In the genomic region with DNA sequence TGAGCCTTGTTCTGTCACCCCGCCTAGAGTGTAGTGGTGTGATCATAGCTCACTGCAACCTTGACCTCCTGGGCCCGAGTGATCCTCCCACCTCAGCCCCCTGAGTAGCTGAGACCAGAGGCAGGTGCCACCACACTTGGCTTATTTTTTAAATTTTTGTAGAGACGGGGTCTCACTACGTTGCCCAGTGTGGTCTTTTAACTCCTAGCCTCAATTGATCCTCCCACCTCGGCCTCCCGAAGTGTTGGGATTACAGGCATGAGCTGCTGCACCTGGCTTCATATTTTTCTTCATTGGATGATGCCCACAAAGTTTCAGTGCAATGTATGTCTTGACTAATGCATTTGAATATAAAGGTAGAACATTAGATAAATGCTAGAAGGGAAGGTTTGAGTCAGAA, we compare ENCODE assay signal across 19 cellular contexts.
DNase-seq lines count a peak whose midpoint lies in the region; ATAC-seq and TF ChIP-seq lines count a peak whose summit lies in the region.
"Had no signal": no experiment of that assay in that cellular context is flagged by ENCODE, and none has a peak within 500 bp of the region (broad histone marks: within the 10 kb centered on the region; RNA-seq: fewer than 3 reads in every experiment).

No MANE protein-coding gene starts in this region.

- H3K27me3 Mint-ChIP-seq in Calu3 (ENCODE audit: unreplicated experiment), result no peaks in the 10 kb centered on the region
- H3K27me3 Mint-ChIP-seq: B cell had no signal

- H3K4me2 ChIP-seq in trophoblast cell (ENCODE audit: low read length), result no peak overlapping the region

- DNase-seq in Calu3 (no peak), RWPE2 (ENCODE audit: low spot score) (no peak), trophoblast cell (no peak), NCI-H524 (lab: John Stamatoyannopoulos, UW) (no peak)
- DNase-seq: DMS53, GF-D8, KG1, NCI-H1105, NCI-H146, NCI-H2029, NCI-H2227 treated with DMSO at 0.1 percent for 48 hours, NCI-H510A treated with DMSO at 0.1 percent for 48 hours had no signal

- no peak overlapping the region for H3K23ac ChIP-seq in trophoblast cell (ENCODE audit: low read length)

- peaks cover 7% of the 10 kb centered on the region for H3K36me3 Mint-ChIP-seq in Calu3 (ENCODE audit: insufficient read depth, unreplicated experiment)
- H3K36me3 Mint-ChIP-seq: CD14-positive monocyte had no signal

- no peak overlapping the region for H2BK5ac ChIP-seq in trophoblast cell (ENCODE audit: low read depth, low read length, poor library complexity)

- H3K27me3 ChIP-seq in RWPE2 (ENCODE audit: insufficient read depth, poor library complexity, severe bottlenecking) (no peaks in the 10 kb centered on the region), trophoblast cell (ENCODE audit: insufficient read depth, low read length) (no peaks in the 10 kb centered on the region)

- H4K12ac ChIP-seq in trophoblast cell (ENCODE audit: low read depth, low read length), result no peak overlapping the region

- peaks cover 2% of the 10 kb centered on the region for H3K79me1 ChIP-seq in trophoblast cell (ENCODE audit: low read length)

- no peak overlapping the region for H4K8ac ChIP-seq in trophoblast cell (ENCODE audit: low read depth, low read length)

- no peak overlapping the region for H3K14ac ChIP-seq in trophoblast cell (ENCODE audit: low read length)

- H3K79me2 ChIP-seq in trophoblast cell (ENCODE audit: control insufficient read depth, insufficient read depth, low read length, poor library complexity), result no peaks in the 10 kb centered on the region

- H2BK120ac ChIP-seq in trophoblast cell (ENCODE audit: insufficient read depth, low read length, poor library complexity), result no peak overlapping the region

- H3K4me3 ChIP-seq in RWPE2 (ENCODE audit: severe bottlenecking), result no peak overlapping the region
- no peak overlapping the region for H3K4me3 ChIP-seq in trophoblast cell (ENCODE audit: low read depth, low read length)

- CTCF ChIA-PET in Calu3 (lab: Charles Lee), result interaction anchor here (0.6 to 1.5 kb wide), 3 partner anchors 10 to 346 kb away, joined by 3 to 5 read pairs (median 4); no protein-coding TSS in a partner anchor

- intact Hi-C loops in Calu3 (cut with micrococcal nuclease; ENCODE audit: unreplicated experiment), result no loop called here

- no peaks in the 10 kb centered on the region for H3K36me3 ChIP-seq in RWPE2 (ENCODE audit: low read depth)
- no peaks in the 10 kb centered on the region for H3K36me3 ChIP-seq in trophoblast cell (ENCODE audit: control insufficient read depth in 1 of 2, insufficient read depth in 2 of 2, low read length in 2 of 2)

- ATAC-seq in RWPE2 (ENCODE audit: low read depth) (no peak), GM21390 (IDR thresholded peaks at IDR 0.05; ENCODE audit: unreplicated experiment) (no peak), GM18505 (IDR thresholded peaks at IDR 0.05; ENCODE audit: unreplicated experiment) (no peak)
- ATAC-seq: Right ventricle myocardium inferior had no signal

- no peak overlapping the region for H3K4ac ChIP-seq in trophoblast cell (ENCODE audit: low read depth, low read length)

- peak overlapping the region; percentile 36 for H3K27ac ChIP-seq in RWPE2 (ENCODE audit: poor library complexity, severe bottlenecking)
- H3K27ac ChIP-seq in cingulate gyrus (ENCODE audit: low read depth, low read length), result peak overlapping the region; percentile 93
- H3K27ac ChIP-seq in trophoblast cell (ENCODE audit: low read depth, low read length), result no peak overlapping the region
- H3K27ac ChIP-seq: HL-60 had no signal

- peaks cover 29% of the 10 kb centered on the region for H3K4me1 Mint-ChIP-seq in Calu3 (ENCODE audit: low read depth, unreplicated experiment)
- H3K4me1 Mint-ChIP-seq: B cell, CD14-positive monocyte had no signal

- H3K9ac ChIP-seq in trophoblast cell (ENCODE audit: low read length), result no peak overlapping the region

- H3K18ac ChIP-seq in trophoblast cell (ENCODE audit: low read length), result peak overlapping the region; percentile 56

- no peak overlapping the region for H2BK12ac ChIP-seq in trophoblast cell (ENCODE audit: low read length)

- no TSS peak for BruUV-seq in Calu3 (replicated peaks; lab: Mats Ljungman, UMichigan)

- no CpG with 5 or more reads among the region's 6 CpGs for WGBS in trophoblast cell (ENCODE audit: extremely low coverage, insufficient coverage, insufficient read length)

- TF ChIP-seq POLR2A in GM18505 (IDR thresholded peaks at IDR 0.05; ENCODE audit: borderline replicate concordance, extremely low read depth, insufficient read depth, insufficient read length), result no peak

- H2AK5ac ChIP-seq in trophoblast cell (ENCODE audit: low read length), result no peak overlapping the region

- no peak overlapping the region for H4K91ac ChIP-seq in trophoblast cell (ENCODE audit: low read depth, low read length)

- no peaks in the 10 kb centered on the region for H3K9me3 Mint-ChIP-seq in Calu3 (ENCODE audit: low read depth, unreplicated experiment)

- H3K9me3 ChIP-seq in RWPE2 (ENCODE audit: severe bottlenecking) (no peaks in the 10 kb centered on the region), trophoblast cell (ENCODE audit: insufficient read depth, low read depth, low read length) (no peaks in the 10 kb centered on the region)

- H3K4me3 Mint-ChIP-seq in Calu3 (ENCODE audit: low read depth, unreplicated experiment), result no peak overlapping the region
- H3K4me3 Mint-ChIP-seq: B cell, CD14-positive monocyte had no signal

- H3K4me1 ChIP-seq in RWPE2 (ENCODE audit: insufficient read depth, poor library complexity, severe bottlenecking), result peaks cover 11% of the 10 kb centered on the region
- peaks cover 9 to 10% of the 10 kb centered on the region in 2 experiments for H3K4me1 ChIP-seq in trophoblast cell (ENCODE audit: control insufficient read depth in 1 of 2, insufficient read depth in 2 of 2, low read length in 2 of 2)

- peak overlapping the region; percentile 67 for H3K27ac Mint-ChIP-seq in Calu3 (ENCODE audit: unreplicated experiment)
- H3K27ac Mint-ChIP-seq: B cell, CD14-positive monocyte had no signal

- TF ChIP-seq CTCF in Calu3 (IDR thresholded peaks at IDR 0.05; ENCODE audit: unreplicated experiment) (no peak), RWPE2 (IDR thresholded peaks at IDR 0.05; ENCODE audit: poor library complexity, severe bottlenecking) (no peak)

- H2AFZ ChIP-seq in trophoblast cell (ENCODE audit: insufficient read depth, low read length, poor library complexity), result no peak overlapping the region
